1 cellular context compared by ENCODE assay signal in the genomic region with DNA sequence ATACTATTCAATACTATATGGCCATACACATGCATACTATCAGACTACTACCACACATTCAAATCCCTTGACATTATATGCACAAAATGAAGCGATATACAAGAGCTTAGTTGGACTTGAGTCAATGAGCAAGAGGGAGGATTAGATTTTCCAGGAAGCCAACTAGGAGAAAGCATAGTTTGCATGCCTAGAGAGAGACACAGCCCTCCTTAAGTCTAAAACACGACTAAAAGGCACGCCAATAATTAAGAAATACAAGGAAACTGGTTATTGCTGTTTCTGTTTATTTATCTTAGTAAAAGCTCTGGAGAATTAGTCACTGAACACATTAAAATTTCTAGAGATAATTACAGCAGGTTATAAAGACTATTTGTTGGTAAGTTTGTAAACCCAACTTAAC.
TF ChIP-seq lines count a peak whose summit lies in the region.

No MANE protein-coding gene starts in this region.

TF ChIP-seq in SK-N-SH treated with all-trans-retinoic acid at 6 μM for 48 hours, 23 proteins besides CTCF, POLR2A, EP300 and RAD21 (continued from another document):
- TF ChIP-seq, protein P1, sequence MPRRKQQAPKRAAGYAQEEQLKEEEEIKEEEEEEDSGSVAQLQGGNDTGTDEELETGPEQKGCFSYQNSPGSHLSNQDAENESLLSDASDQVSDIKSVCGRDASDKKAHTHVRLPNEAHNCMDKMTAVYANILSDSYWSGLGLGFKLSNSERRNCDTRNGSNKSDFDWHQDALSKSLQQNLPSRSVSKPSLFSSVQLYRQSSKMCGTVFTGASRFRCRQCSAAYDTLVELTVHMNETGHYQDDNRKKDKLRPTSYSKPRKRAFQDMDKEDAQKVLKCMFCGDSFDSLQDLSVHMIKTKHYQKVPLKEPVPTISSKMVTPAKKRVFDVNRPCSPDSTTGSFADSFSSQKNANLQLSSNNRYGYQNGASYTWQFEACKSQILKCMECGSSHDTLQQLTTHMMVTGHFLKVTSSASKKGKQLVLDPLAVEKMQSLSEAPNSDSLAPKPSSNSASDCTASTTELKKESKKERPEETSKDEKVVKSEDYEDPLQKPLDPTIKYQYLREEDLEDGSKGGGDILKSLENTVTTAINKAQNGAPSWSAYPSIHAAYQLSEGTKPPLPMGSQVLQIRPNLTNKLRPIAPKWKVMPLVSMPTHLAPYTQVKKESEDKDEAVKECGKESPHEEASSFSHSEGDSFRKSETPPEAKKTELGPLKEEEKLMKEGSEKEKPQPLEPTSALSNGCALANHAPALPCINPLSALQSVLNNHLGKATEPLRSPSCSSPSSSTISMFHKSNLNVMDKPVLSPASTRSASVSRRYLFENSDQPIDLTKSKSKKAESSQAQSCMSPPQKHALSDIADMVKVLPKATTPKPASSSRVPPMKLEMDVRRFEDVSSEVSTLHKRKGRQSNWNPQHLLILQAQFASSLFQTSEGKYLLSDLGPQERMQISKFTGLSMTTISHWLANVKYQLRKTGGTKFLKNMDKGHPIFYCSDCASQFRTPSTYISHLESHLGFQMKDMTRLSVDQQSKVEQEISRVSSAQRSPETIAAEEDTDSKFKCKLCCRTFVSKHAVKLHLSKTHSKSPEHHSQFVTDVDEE (CRISPR knock-in tag; IDR thresholded peaks at IDR 0.05) = no peak
- TF ChIP-seq, protein P2, sequence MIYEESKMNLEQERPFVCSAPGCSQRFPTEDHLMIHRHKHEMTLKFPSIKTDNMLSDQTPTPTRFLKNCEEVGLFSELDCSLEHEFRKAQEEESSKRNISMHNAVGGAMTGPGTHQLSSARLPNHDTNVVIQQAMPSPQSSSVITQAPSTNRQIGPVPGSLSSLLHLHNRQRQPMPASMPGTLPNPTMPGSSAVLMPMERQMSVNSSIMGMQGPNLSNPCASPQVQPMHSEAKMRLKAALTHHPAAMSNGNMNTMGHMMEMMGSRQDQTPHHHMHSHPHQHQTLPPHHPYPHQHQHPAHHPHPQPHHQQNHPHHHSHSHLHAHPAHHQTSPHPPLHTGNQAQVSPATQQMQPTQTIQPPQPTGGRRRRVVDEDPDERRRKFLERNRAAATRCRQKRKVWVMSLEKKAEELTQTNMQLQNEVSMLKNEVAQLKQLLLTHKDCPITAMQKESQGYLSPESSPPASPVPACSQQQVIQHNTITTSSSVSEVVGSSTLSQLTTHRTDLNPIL (CRISPR knock-in tag; IDR thresholded peaks at IDR 0.05; ENCODE audit: low read depth) = no peak
- TF ChIP-seq ARNTL (CRISPR knock-in tag; IDR thresholded peaks at IDR 0.05; ENCODE audit: borderline replicate concordance, low read depth) = no peak
- TF ChIP-seq, protein P3, sequence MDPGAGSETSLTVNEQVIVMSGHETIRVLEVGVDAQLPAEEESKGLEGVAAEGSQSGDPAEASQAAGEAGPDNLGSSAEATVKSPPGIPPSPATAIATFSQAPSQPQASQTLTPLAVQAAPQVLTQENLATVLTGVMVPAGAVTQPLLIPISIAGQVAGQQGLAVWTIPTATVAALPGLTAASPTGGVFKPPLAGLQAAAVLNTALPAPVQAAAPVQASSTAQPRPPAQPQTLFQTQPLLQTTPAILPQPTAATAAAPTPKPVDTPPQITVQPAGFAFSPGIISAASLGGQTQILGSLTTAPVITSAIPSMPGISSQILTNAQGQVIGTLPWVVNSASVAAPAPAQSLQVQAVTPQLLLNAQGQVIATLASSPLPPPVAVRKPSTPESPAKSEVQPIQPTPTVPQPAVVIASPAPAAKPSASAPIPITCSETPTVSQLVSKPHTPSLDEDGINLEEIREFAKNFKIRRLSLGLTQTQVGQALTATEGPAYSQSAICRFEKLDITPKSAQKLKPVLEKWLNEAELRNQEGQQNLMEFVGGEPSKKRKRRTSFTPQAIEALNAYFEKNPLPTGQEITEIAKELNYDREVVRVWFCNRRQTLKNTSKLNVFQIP (CRISPR knock-in tag; IDR thresholded peaks at IDR 0.05; ENCODE audit: borderline replicate concordance, low read depth) = no peak
- TF ChIP-seq ZNF70 (CRISPR knock-in tag; IDR thresholded peaks at IDR 0.05) = no peak
- TF ChIP-seq ESRRG (CRISPR knock-in tag; IDR thresholded peaks at IDR 0.05) = no peak
- no peak for TF ChIP-seq ZFP30 (CRISPR knock-in tag; IDR thresholded peaks at IDR 0.05)
- no peak for TF ChIP-seq ZC3H10 (CRISPR knock-in tag; IDR thresholded peaks at IDR 0.05)
- no peak for TF ChIP-seq OSR1 (CRISPR knock-in tag; IDR thresholded peaks at IDR 0.05)
TF ChIP-seq in SK-N-SH treated with all-trans-retinoic acid at 6 μM for 48 hours: peak in this region for 0.
